ENCODE assay signal across 2 cellular contexts in the genomic region with DNA sequence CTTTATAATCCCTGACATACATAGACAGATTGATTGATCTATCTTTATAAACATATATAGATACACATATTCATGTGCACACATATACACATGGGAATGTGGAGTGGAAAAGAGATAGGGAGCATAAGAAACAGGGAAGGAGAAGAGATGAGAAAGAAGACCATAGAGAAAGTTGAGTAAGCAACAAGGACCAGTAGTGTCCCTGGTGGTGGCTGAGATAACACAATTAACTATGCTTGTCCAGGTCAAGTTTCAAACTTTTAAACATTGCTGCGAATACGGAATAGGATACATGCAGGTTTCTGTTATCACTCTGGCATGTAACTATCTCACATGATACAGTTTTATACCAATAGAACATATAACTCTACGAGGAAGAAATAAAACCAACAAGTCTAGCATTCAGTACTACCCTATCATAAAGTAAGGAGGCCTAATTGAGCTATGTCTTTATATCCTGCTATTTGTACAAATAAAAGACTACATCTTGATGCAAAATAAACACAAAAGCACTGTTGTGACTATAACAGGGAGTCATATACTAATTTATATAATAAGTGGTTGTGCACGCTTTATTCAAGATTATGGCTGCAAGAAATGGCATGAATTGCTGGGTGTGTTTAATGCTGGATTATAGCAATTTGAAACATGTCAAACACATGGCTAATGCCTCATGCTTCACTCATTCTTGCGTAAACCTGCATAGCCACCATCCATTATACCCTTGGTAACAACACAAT.
TF ChIP-seq lines count a peak whose summit lies in the region.

No MANE protein-coding gene starts in this region.

TF ChIP-seq in IMR-90, 13 proteins besides CTCF, POLR2A, EP300 and RAD21:
- TF ChIP-seq, protein P1, sequence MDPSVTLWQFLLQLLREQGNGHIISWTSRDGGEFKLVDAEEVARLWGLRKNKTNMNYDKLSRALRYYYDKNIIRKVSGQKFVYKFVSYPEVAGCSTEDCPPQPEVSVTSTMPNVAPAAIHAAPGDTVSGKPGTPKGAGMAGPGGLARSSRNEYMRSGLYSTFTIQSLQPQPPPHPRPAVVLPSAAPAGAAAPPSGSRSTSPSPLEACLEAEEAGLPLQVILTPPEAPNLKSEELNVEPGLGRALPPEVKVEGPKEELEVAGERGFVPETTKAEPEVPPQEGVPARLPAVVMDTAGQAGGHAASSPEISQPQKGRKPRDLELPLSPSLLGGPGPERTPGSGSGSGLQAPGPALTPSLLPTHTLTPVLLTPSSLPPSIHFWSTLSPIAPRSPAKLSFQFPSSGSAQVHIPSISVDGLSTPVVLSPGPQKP (IDR thresholded peaks at IDR 0.05; ENCODE audit: borderline replicate concordance, low read depth, low read length), result no peak
- TF ChIP-seq CEBPB (IDR thresholded peaks at IDR 0.05; ENCODE audit: low read depth, low read length) (no peak), NFE2L2 (IDR thresholded peaks at IDR 0.05; ENCODE audit: low read depth, low read length) (no peak), CHD1 (IDR thresholded peaks at IDR 0.05; ENCODE audit: low read depth, low read length) (no peak), MAFK (IDR thresholded peaks at IDR 0.05; ENCODE audit: low read depth, low read length) (no peak), BHLHE40 (IDR thresholded peaks at IDR 0.05; ENCODE audit: low read depth, low read length) (no peak), FOS (IDR thresholded peaks at IDR 0.05; ENCODE audit: low read depth, low read length) (no peak), RCOR1 (IDR thresholded peaks at IDR 0.05; ENCODE audit: insufficient replicate concordance, low read length) (no peak), SMC3 (IDR thresholded peaks at IDR 0.05; ENCODE audit: low read depth, low read length) (no peak), MXI1 (IDR thresholded peaks at IDR 0.05; ENCODE audit: borderline replicate concordance, low read depth, low read length) (no peak), MAZ (IDR thresholded peaks at IDR 0.05; ENCODE audit: borderline replicate concordance, low read depth, low read length) (no peak), RFX5 (IDR thresholded peaks at IDR 0.05; ENCODE audit: low read depth, low read length) (no peak)
- TF ChIP-seq, protein P2, sequence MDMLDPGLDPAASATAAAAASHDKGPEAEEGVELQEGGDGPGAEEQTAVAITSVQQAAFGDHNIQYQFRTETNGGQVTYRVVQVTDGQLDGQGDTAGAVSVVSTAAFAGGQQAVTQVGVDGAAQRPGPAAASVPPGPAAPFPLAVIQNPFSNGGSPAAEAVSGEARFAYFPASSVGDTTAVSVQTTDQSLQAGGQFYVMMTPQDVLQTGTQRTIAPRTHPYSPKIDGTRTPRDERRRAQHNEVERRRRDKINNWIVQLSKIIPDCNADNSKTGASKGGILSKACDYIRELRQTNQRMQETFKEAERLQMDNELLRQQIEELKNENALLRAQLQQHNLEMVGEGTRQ (IDR thresholded peaks at IDR 0.05; ENCODE audit: low read depth, low read length), result no peak

TF ChIP-seq in WTC11, 78 proteins besides CTCF, POLR2A, EP300 and RAD21:
- TF ChIP-seq, protein P3, sequence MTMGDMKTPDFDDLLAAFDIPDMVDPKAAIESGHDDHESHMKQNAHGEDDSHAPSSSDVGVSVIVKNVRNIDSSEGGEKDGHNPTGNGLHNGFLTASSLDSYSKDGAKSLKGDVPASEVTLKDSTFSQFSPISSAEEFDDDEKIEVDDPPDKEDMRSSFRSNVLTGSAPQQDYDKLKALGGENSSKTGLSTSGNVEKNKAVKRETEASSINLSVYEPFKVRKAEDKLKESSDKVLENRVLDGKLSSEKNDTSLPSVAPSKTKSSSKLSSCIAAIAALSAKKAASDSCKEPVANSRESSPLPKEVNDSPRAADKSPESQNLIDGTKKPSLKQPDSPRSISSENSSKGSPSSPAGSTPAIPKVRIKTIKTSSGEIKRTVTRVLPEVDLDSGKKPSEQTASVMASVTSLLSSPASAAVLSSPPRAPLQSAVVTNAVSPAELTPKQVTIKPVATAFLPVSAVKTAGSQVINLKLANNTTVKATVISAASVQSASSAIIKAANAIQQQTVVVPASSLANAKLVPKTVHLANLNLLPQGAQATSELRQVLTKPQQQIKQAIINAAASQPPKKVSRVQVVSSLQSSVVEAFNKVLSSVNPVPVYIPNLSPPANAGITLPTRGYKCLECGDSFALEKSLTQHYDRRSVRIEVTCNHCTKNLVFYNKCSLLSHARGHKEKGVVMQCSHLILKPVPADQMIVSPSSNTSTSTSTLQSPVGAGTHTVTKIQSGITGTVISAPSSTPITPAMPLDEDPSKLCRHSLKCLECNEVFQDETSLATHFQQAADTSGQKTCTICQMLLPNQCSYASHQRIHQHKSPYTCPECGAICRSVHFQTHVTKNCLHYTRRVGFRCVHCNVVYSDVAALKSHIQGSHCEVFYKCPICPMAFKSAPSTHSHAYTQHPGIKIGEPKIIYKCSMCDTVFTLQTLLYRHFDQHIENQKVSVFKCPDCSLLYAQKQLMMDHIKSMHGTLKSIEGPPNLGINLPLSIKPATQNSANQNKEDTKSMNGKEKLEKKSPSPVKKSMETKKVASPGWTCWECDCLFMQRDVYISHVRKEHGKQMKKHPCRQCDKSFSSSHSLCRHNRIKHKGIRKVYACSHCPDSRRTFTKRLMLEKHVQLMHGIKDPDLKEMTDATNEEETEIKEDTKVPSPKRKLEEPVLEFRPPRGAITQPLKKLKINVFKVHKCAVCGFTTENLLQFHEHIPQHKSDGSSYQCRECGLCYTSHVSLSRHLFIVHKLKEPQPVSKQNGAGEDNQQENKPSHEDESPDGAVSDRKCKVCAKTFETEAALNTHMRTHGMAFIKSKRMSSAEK (CRISPR knock-in tag; IDR thresholded peaks at IDR 0.05; ENCODE audit: borderline replicate concordance), result no peak
- TF ChIP-seq, protein P4, sequence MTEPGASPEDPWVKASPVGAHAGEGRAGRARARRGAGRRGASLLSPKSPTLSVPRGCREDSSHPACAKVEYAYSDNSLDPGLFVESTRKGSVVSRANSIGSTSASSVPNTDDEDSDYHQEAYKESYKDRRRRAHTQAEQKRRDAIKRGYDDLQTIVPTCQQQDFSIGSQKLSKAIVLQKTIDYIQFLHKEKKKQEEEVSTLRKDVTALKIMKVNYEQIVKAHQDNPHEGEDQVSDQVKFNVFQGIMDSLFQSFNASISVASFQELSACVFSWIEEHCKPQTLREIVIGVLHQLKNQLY (CRISPR knock-in tag; IDR thresholded peaks at IDR 0.05), result no peak
- TF ChIP-seq TEAD4 (CRISPR knock-in tag; IDR thresholded peaks at IDR 0.05) (no peak), ETV6 (CRISPR knock-in tag; IDR thresholded peaks at IDR 0.05) (no peak), NR3C1 (CRISPR knock-in tag; conservative IDR thresholded peaks at IDR 0.05; ENCODE audit: low read depth) (no peak), ZNF263 (CRISPR knock-in tag; IDR thresholded peaks at IDR 0.05; ENCODE audit: low read depth) (no peak), RORB (CRISPR knock-in tag; IDR thresholded peaks at IDR 0.05) (no peak), NR1H2 (CRISPR knock-in tag; IDR thresholded peaks at IDR 0.05) (no peak), ZNF423 (CRISPR knock-in tag; IDR thresholded peaks at IDR 0.05) (no peak), KAT7 (CRISPR knock-in tag; IDR thresholded peaks at IDR 0.05; ENCODE audit: borderline replicate concordance) (no peak), ZBTB21 (CRISPR knock-in tag; IDR thresholded peaks at IDR 0.05; ENCODE audit: borderline replicate concordance) (no peak), SMAD4 (CRISPR knock-in tag; IDR thresholded peaks at IDR 0.05) (no peak)
- TF ChIP-seq, protein P5, sequence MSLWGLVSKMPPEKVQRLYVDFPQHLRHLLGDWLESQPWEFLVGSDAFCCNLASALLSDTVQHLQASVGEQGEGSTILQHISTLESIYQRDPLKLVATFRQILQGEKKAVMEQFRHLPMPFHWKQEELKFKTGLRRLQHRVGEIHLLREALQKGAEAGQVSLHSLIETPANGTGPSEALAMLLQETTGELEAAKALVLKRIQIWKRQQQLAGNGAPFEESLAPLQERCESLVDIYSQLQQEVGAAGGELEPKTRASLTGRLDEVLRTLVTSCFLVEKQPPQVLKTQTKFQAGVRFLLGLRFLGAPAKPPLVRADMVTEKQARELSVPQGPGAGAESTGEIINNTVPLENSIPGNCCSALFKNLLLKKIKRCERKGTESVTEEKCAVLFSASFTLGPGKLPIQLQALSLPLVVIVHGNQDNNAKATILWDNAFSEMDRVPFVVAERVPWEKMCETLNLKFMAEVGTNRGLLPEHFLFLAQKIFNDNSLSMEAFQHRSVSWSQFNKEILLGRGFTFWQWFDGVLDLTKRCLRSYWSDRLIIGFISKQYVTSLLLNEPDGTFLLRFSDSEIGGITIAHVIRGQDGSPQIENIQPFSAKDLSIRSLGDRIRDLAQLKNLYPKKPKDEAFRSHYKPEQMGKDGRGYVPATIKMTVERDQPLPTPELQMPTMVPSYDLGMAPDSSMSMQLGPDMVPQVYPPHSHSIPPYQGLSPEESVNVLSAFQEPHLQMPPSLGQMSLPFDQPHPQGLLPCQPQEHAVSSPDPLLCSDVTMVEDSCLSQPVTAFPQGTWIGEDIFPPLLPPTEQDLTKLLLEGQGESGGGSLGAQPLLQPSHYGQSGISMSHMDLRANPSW (CRISPR knock-in tag; conservative IDR thresholded peaks at IDR 0.05; ENCODE audit: low read depth), result no peak
- TF ChIP-seq, protein P6, sequence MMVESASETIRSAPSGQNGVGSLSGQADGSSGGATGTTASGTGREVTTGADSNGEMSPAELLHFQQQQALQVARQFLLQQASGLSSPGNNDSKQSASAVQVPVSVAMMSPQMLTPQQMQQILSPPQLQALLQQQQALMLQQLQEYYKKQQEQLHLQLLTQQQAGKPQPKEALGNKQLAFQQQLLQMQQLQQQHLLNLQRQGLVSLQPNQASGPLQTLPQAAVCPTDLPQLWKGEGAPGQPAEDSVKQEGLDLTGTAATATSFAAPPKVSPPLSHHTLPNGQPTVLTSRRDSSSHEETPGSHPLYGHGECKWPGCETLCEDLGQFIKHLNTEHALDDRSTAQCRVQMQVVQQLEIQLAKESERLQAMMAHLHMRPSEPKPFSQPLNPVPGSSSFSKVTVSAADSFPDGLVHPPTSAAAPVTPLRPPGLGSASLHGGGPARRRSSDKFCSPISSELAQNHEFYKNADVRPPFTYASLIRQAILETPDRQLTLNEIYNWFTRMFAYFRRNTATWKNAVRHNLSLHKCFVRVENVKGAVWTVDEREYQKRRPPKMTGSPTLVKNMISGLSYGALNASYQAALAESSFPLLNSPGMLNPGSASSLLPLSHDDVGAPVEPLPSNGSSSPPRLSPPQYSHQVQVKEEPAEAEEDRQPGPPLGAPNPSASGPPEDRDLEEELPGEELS (CRISPR knock-in tag; IDR thresholded peaks at IDR 0.05), result no peak
- TF ChIP-seq, protein P7, sequence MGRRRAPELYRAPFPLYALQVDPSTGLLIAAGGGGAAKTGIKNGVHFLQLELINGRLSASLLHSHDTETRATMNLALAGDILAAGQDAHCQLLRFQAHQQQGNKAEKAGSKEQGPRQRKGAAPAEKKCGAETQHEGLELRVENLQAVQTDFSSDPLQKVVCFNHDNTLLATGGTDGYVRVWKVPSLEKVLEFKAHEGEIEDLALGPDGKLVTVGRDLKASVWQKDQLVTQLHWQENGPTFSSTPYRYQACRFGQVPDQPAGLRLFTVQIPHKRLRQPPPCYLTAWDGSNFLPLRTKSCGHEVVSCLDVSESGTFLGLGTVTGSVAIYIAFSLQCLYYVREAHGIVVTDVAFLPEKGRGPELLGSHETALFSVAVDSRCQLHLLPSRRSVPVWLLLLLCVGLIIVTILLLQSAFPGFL (CRISPR knock-in tag; IDR thresholded peaks at IDR 0.05; ENCODE audit: borderline replicate concordance), result no peak
